Comparison of ENCODE assay signal across 8 cellular contexts in genomic region chr11:44065851-44066731, GRCh38. TPM values are rescaled to one million over a fixed set of nuclear protein-coding genes. Genes with fewer than 3 reads are reported as not detected.
DNase-seq lines count a peak whose midpoint lies in the region; ATAC-seq and TF ChIP-seq lines count a peak whose summit lies in the region.

Gene ACCS, plus strand, starts transcription at chr11:44066270. Its CDS starts 1,358 bp downstream, at chr11:44067628.

- H3K9me3 ChIP-seq in T-helper 17 cell (ENCODE audit: control insufficient read depth, low read length, poor library complexity, severe bottlenecking) (no peaks in the 10 kb centered on the region), psoas muscle (no peaks in the 10 kb centered on the region)

- H3K4me3 ChIP-seq in GM12864 (ENCODE audit: low read depth, low read length) (peak within 1 kb of the TSS; percentile 78), psoas muscle (peak within 1 kb of the TSS; percentile 72)

- intact Hi-C loops in left ventricle myocardium superior (cut with micrococcal nuclease) = no loop called here
- intact Hi-C loops in psoas muscle (cut with DNase I) = no loop called here

- peaks cover 5% of the 10 kb centered on the region for H3K4me1 ChIP-seq in psoas muscle

- ATAC-seq in HG02571 (IDR thresholded peaks at IDR 0.05; ENCODE audit: unreplicated experiment) (peak; percentile 96), T-helper 17 cell (peak; percentile 97), left ventricle myocardium superior (peak; percentile 97), psoas muscle (peak; percentile 93 to 98 (median 97))

- peak; percentile 89 for TF ChIP-seq CTCF in GM12864 (IDR thresholded peaks at IDR 0.05; ENCODE audit: low read depth, low read length, missing control alignments)
- peak; percentile 75 for TF ChIP-seq CTCF in psoas muscle (IDR thresholded peaks at IDR 0.05)

- H3K27ac ChIP-seq in angular gyrus (ENCODE audit: low read depth, low read length) (peak within 1 kb of the TSS; percentile 79), psoas muscle (peak within 1 kb of the TSS; percentile 87)

- H3K27ac Mint-ChIP-seq in T-helper 17 cell = peak within 1 kb of the TSS; percentile 85

- WGBS in psoas muscle, 3 donors = 1% methylated on average over 69 of the region's 69 CpGs

- H3K4me3 Mint-ChIP-seq in T-helper 17 cell = peak within 1 kb of the TSS; percentile 87

- peaks cover 21% of the 10 kb centered on the region for H3K4me1 Mint-ChIP-seq in T-helper 17 cell

- H3K27me3 Mint-ChIP-seq in T-helper 17 cell = no peaks in the 10 kb centered on the region

- H3K36me3 Mint-ChIP-seq in T-helper 17 cell (ENCODE audit: low read depth) = peaks cover 5% of the 10 kb centered on the region

- H3K27me3 ChIP-seq in psoas muscle (ENCODE audit: insufficient read depth in 3 of 3, low read length in 2 of 3) = no peaks in the 10 kb centered on the region

- H3K36me3 ChIP-seq in psoas muscle (ENCODE audit: insufficient read depth in 1 of 2, low read depth in 1 of 2) = peaks cover 0 to 9% of the 10 kb centered on the region in 2 donors

- DNase-seq in GM12864 (ENCODE audit: low read depth) (peak; percentile 81), NCI-H1105 treated with DMSO at 0.1 percent for 48 hours (lab: John Stamatoyannopoulos, UW) (peak; percentile 93), T-helper 17 cell (peak; percentile 78 to 81 (median 80)), left ventricle myocardium superior (peak; percentile 99), psoas muscle (peak; percentile 96 to 98), ureter (ENCODE audit: low spot score) (peak; percentile 95)

RNA-seq across cellular contexts. Expression of gene ACCS, which starts in this region (rescaled TPM):
- total RNA-seq in T-helper 17 cell (10 to 100 TPM; 22.2 to 22.6 TPM), left ventricle myocardium superior (8.2 TPM), psoas muscle (1 to 10 TPM; 3.5 to 7.1 (median 3.8) TPM), ureter (44.0 TPM)
- 1 to 10 TPM; 1.5 to 5.9 (median 1.8) TPM for polyA plus RNA-seq in psoas muscle

Comparison
In these comparisons a context has a peak if more than half of its experiments do, and no peak if none do; other contexts are left out.
1. Peak in every context shown above with its lines: DNase-seq, ATAC-seq, H3K4me3 ChIP-seq and H3K27ac ChIP-seq.